ENCODE assay signal across 2 cellular contexts in the genomic region with DNA sequence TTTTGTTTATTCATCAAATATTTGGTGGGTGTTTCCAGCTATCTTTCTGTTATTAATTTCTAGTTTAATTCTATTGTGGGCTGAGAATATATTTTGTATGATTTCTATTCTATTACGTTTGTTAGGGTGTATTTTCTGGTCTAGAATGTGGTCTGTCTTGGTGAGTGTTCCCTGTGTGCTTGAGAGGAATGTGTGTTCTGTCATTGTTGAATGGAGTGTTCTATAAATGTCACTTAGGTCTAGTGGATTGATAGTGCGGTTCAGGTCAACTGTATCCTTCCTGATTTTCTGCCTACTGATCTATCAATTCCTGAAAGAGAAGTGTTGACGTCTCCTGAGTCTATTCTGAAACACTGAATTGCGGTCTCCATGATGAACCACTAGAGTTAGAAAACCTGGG.
TF ChIP-seq lines count a peak whose summit lies in the region.

No MANE protein-coding gene starts in this region.

TF ChIP-seq in SK-N-SH, 30 proteins besides CTCF, POLR2A, EP300 and RAD21:
- TF ChIP-seq NFIC (IDR thresholded peaks at IDR 0.05; ENCODE audit: borderline replicate concordance): no peak
- TF ChIP-seq MEF2A (IDR thresholded peaks at IDR 0.05; ENCODE audit: borderline replicate concordance, low read depth): no peak
- TF ChIP-seq NRF1 (IDR thresholded peaks at IDR 0.05; ENCODE audit: low read depth, low read length): no peak
- no peak for TF ChIP-seq GATA2 (CRISPR knock-in tag; IDR thresholded peaks at IDR 0.05)
- TF ChIP-seq, protein P1, sequence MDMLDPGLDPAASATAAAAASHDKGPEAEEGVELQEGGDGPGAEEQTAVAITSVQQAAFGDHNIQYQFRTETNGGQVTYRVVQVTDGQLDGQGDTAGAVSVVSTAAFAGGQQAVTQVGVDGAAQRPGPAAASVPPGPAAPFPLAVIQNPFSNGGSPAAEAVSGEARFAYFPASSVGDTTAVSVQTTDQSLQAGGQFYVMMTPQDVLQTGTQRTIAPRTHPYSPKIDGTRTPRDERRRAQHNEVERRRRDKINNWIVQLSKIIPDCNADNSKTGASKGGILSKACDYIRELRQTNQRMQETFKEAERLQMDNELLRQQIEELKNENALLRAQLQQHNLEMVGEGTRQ (IDR thresholded peaks at IDR 0.05; ENCODE audit: borderline replicate concordance, low read depth, low read length): no peak
- TF ChIP-seq FOXM1 (IDR thresholded peaks at IDR 0.05; ENCODE audit: low read depth): no peak
- TF ChIP-seq SIN3A (IDR thresholded peaks at IDR 0.05; ENCODE audit: borderline replicate concordance, low read depth, low read length): no peak
- TF ChIP-seq TEAD4 (IDR thresholded peaks at IDR 0.05; ENCODE audit: borderline replicate concordance, insufficient read depth): no peak
- no peak for TF ChIP-seq SMC3 (IDR thresholded peaks at IDR 0.05; ENCODE audit: low read depth, low read length)
- TF ChIP-seq RXRA (IDR thresholded peaks at IDR 0.05; ENCODE audit: borderline replicate concordance, low read depth): no peak
- no peak for TF ChIP-seq RCOR1 (IDR thresholded peaks at IDR 0.05; ENCODE audit: low read length)
- TF ChIP-seq, protein P2, sequence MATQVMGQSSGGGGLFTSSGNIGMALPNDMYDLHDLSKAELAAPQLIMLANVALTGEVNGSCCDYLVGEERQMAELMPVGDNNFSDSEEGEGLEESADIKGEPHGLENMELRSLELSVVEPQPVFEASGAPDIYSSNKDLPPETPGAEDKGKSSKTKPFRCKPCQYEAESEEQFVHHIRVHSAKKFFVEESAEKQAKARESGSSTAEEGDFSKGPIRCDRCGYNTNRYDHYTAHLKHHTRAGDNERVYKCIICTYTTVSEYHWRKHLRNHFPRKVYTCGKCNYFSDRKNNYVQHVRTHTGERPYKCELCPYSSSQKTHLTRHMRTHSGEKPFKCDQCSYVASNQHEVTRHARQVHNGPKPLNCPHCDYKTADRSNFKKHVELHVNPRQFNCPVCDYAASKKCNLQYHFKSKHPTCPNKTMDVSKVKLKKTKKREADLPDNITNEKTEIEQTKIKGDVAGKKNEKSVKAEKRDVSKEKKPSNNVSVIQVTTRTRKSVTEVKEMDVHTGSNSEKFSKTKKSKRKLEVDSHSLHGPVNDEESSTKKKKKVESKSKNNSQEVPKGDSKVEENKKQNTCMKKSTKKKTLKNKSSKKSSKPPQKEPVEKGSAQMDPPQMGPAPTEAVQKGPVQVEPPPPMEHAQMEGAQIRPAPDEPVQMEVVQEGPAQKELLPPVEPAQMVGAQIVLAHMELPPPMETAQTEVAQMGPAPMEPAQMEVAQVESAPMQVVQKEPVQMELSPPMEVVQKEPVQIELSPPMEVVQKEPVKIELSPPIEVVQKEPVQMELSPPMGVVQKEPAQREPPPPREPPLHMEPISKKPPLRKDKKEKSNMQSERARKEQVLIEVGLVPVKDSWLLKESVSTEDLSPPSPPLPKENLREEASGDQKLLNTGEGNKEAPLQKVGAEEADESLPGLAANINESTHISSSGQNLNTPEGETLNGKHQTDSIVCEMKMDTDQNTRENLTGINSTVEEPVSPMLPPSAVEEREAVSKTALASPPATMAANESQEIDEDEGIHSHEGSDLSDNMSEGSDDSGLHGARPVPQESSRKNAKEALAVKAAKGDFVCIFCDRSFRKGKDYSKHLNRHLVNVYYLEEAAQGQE (IDR thresholded peaks at IDR 0.05; ENCODE audit: low read depth, low read length): no peak
- no peak for TF ChIP-seq RFX5 (IDR thresholded peaks at IDR 0.05; ENCODE audit: low read length)
- TF ChIP-seq, protein P3, sequence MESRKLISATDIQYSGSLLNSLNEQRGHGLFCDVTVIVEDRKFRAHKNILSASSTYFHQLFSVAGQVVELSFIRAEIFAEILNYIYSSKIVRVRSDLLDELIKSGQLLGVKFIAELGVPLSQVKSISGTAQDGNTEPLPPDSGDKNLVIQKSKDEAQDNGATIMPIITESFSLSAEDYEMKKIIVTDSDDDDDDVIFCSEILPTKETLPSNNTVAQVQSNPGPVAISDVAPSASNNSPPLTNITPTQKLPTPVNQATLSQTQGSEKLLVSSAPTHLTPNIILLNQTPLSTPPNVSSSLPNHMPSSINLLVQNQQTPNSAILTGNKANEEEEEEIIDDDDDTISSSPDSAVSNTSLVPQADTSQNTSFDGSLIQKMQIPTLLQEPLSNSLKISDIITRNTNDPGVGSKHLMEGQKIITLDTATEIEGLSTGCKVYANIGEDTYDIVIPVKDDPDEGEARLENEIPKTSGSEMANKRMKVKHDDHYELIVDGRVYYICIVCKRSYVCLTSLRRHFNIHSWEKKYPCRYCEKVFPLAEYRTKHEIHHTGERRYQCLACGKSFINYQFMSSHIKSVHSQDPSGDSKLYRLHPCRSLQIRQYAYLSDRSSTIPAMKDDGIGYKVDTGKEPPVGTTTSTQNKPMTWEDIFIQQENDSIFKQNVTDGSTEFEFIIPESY (IDR thresholded peaks at IDR 0.05; ENCODE audit: borderline replicate concordance, low read depth): no peak
- no peak for TF ChIP-seq POLR2AphosphoS5 (IDR thresholded peaks at IDR 0.05; ENCODE audit: low read depth, low read length)
- TF ChIP-seq TAF1 (IDR thresholded peaks at IDR 0.05; ENCODE audit: borderline replicate concordance, low read depth, low read length): no peak
- no peak for TF ChIP-seq TCF12 (IDR thresholded peaks at IDR 0.05)
- TF ChIP-seq, protein P4, sequence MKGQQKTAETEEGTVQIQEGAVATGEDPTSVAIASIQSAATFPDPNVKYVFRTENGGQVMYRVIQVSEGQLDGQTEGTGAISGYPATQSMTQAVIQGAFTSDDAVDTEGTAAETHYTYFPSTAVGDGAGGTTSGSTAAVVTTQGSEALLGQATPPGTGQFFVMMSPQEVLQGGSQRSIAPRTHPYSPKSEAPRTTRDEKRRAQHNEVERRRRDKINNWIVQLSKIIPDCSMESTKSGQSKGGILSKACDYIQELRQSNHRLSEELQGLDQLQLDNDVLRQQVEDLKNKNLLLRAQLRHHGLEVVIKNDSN (IDR thresholded peaks at IDR 0.05; ENCODE audit: borderline replicate concordance, low read depth): no peak

TF ChIP-seq in SK-N-SH treated with all-trans-retinoic acid at 6 μM for 48 hours, 23 proteins besides CTCF, POLR2A, EP300 and RAD21:
- TF ChIP-seq SNAI2 (CRISPR knock-in tag; IDR thresholded peaks at IDR 0.05) (no peak), ISL1 (CRISPR knock-in tag; IDR thresholded peaks at IDR 0.05) (no peak), TOX (CRISPR knock-in tag; IDR thresholded peaks at IDR 0.05; ENCODE audit: borderline replicate concordance) (no peak), ZFP30 (CRISPR knock-in tag; IDR thresholded peaks at IDR 0.05) (no peak), ZNF565 (CRISPR knock-in tag; conservative IDR thresholded peaks at IDR 0.05; ENCODE audit: low read depth) (no peak), ZC3H10 (CRISPR knock-in tag; IDR thresholded peaks at IDR 0.05) (no peak), CSDC2 (CRISPR knock-in tag; IDR thresholded peaks at IDR 0.05) (no peak)
- TF ChIP-seq, protein P5, sequence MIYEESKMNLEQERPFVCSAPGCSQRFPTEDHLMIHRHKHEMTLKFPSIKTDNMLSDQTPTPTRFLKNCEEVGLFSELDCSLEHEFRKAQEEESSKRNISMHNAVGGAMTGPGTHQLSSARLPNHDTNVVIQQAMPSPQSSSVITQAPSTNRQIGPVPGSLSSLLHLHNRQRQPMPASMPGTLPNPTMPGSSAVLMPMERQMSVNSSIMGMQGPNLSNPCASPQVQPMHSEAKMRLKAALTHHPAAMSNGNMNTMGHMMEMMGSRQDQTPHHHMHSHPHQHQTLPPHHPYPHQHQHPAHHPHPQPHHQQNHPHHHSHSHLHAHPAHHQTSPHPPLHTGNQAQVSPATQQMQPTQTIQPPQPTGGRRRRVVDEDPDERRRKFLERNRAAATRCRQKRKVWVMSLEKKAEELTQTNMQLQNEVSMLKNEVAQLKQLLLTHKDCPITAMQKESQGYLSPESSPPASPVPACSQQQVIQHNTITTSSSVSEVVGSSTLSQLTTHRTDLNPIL (CRISPR knock-in tag; IDR thresholded peaks at IDR 0.05; ENCODE audit: low read depth): no peak
